Comparison of ENCODE assay signal across 10 cellular contexts in genomic region chr16:85169333-85170065, GRCh38. TPM values are rescaled to one million over a fixed set of nuclear protein-coding genes. Genes with fewer than 3 reads are reported as not detected.
A peak's percentile ranks its signal among the peaks of the same experiment; 100 is the strongest.
DNase-seq lines count a peak whose midpoint lies in the region; ATAC-seq, FAIRE-seq and TF ChIP-seq lines count a peak whose summit lies in the region.
"Had no signal": no experiment of that assay in that cellular context is flagged by ENCODE, and none has a peak within 500 bp of the region (broad histone marks: within the 10 kb centered on the region; RNA-seq: fewer than 3 reads in every experiment).

No MANE protein-coding gene starts in this region.

- H3K27me3 ChIP-seq in breast epithelium (peaks cover 0 to 6% of the 10 kb centered on the region in 2 donors), astrocyte (ENCODE audit: insufficient read depth, low read length) (peaks cover 3% of the 10 kb centered on the region), left lung (peaks cover 0 to 69% of the 10 kb centered on the region in 2 donors), uterus (no peaks in the 10 kb centered on the region), foreskin keratinocyte (peaks cover 19% of the 10 kb centered on the region)

- H3K4me1 Mint-ChIP-seq in MCF 10A (ENCODE audit: insufficient read depth, unreplicated experiment) (peaks cover 27% of the 10 kb centered on the region), astrocyte (ENCODE audit: low read depth, unreplicated experiment) (peaks cover 45% of the 10 kb centered on the region)
- no peaks in the 10 kb centered on the region for H3K4me1 Mint-ChIP-seq in activated naive CD4-positive, alpha-beta T cell treated with anti-CD3 and anti-CD28 coated beads, Interleukin-2, amount 10 ng/mL, durations not matched to agents 7 days and 5 days

- FAIRE-seq in astrocyte (lab: Jason Lieb, UNC) = no peak

- H4K20me1 ChIP-seq in astrocyte (ENCODE audit: insufficient read depth, low read length) = peaks cover 10% of the 10 kb centered on the region

- CTCF ChIA-PET in MCF 10A (lab: Yijun Ruan, JAX) = no interaction called here
- CTCF ChIA-PET in activated naive CD4-positive, alpha-beta T cell treated with anti-CD3 and anti-CD28 coated beads, Interleukin-2, amount 10 ng/mL, durations not matched to agents 7 days and 5 days (lab: Charles Lee) = no interaction called here

- H3K36me3 Mint-ChIP-seq in MCF 10A (ENCODE audit: insufficient read depth, unreplicated experiment) (no peaks in the 10 kb centered on the region), astrocyte (ENCODE audit: low read depth, unreplicated experiment) (peaks cover 6% of the 10 kb centered on the region)
- H3K36me3 Mint-ChIP-seq in activated naive CD4-positive, alpha-beta T cell treated with anti-CD3 and anti-CD28 coated beads, Interleukin-2, amount 10 ng/mL, durations not matched to agents 7 days and 5 days = no peaks in the 10 kb centered on the region

- no peaks in the 10 kb centered on the region for H3K27me3 Mint-ChIP-seq in MCF 10A (ENCODE audit: insufficient read depth, unreplicated experiment)
- H3K27me3 Mint-ChIP-seq in astrocyte (ENCODE audit: low read depth, unreplicated experiment) = peaks cover 5% of the 10 kb centered on the region
- peaks cover 92% of the 10 kb centered on the region for H3K27me3 Mint-ChIP-seq in activated naive CD4-positive, alpha-beta T cell treated with anti-CD3 and anti-CD28 coated beads, Interleukin-2, amount 10 ng/mL, durations not matched to agents 7 days and 5 days

- H3K27ac ChIP-seq in breast epithelium (no peak overlapping the region), astrocyte (ENCODE audit: low read depth, low read length) (no peak overlapping the region), left lung (no peak overlapping the region), uterus (peak overlapping the region in 1 of 2 donors; percentile 10), foreskin keratinocyte (no peak overlapping the region)

- no peaks in the 10 kb centered on the region for H3K9me3 Mint-ChIP-seq in MCF 10A (ENCODE audit: unreplicated experiment)
- no peaks in the 10 kb centered on the region for H3K9me3 Mint-ChIP-seq in astrocyte (ENCODE audit: unreplicated experiment)
- H3K9me3 Mint-ChIP-seq in activated naive CD4-positive, alpha-beta T cell treated with anti-CD3 and anti-CD28 coated beads, Interleukin-2, amount 10 ng/mL, durations not matched to agents 7 days and 5 days = no peaks in the 10 kb centered on the region

- H3K4me1 ChIP-seq in breast epithelium = no peaks in the 10 kb centered on the region
- peaks cover 47% of the 10 kb centered on the region for H3K4me1 ChIP-seq in astrocyte (ENCODE audit: insufficient read depth, low read length)
- peaks cover 10 to 62% of the 10 kb centered on the region in 2 donors for H3K4me1 ChIP-seq in left lung
- H3K4me1 ChIP-seq in uterus = peaks cover 9 to 39% of the 10 kb centered on the region in 2 donors
- H3K4me1 ChIP-seq in foreskin keratinocyte = peaks cover 17% of the 10 kb centered on the region

- no peaks in the 10 kb centered on the region for H3K36me3 ChIP-seq in breast epithelium
- no peaks in the 10 kb centered on the region for H3K36me3 ChIP-seq in astrocyte (ENCODE audit: insufficient read depth, low read length)
- no peaks in the 10 kb centered on the region for H3K36me3 ChIP-seq in left lung
- H3K36me3 ChIP-seq in uterus = no peaks in the 10 kb centered on the region

- H3K4me2 ChIP-seq in astrocyte (ENCODE audit: low read length) = peak overlapping the region; percentile 90

- peaks cover 36% of the 10 kb centered on the region for H3K79me2 ChIP-seq in astrocyte (ENCODE audit: insufficient read depth, low read length)

- ATAC-seq in left lung (no peak), GM21515 (IDR thresholded peaks at IDR 0.05; ENCODE audit: unreplicated experiment) (no peak), foreskin keratinocyte (no peak)

- H3K9ac ChIP-seq in astrocyte (ENCODE audit: low read length) = peak overlapping the region; percentile 47

- BruUV-seq in MCF 10A (replicated peaks; lab: Mats Ljungman, UMichigan) = no TSS peak

- intact Hi-C loops in breast epithelium (cut with DNase I; ENCODE audit: low total_unique reads) (no loop called here), MCF 10A (cut with micrococcal nuclease) (no loop called here), left lung (cut with DNase I) (no loop called here), uterus (cut with DNase I; ENCODE audit: low total_unique reads) (no loop called here)

- POLR2A ChIA-PET in MCF 10A (lab: Yijun Ruan, JAX) = interaction anchor here (0.9 to 1.0 kb wide), 3 partner anchors 11 to 143 kb away, joined by 3 read pairs; no protein-coding TSS in a partner anchor

- TF ChIP-seq CTCF in breast epithelium (IDR thresholded peaks at IDR 0.05) = no peak
- TF ChIP-seq CTCF in MCF 10A (IDR thresholded peaks at IDR 0.05; ENCODE audit: unreplicated experiment) = no peak
- no peak for TF ChIP-seq CTCF in astrocyte (IDR thresholded peaks at IDR 0.05; ENCODE audit: insufficient read depth, low read depth, low read length)
- TF ChIP-seq CTCF in left lung (IDR thresholded peaks at IDR 0.05) = no peak
- no peak for TF ChIP-seq CTCF in uterus (IDR thresholded peaks at IDR 0.05)
- no peak for TF ChIP-seq CTCF in foreskin keratinocyte (conservative IDR thresholded peaks at IDR 0.05)

- H3K27ac Mint-ChIP-seq in MCF 10A (ENCODE audit: low read depth, unreplicated experiment) (no peak overlapping the region), astrocyte (ENCODE audit: unreplicated experiment) (no peak overlapping the region)
- H3K27ac Mint-ChIP-seq in activated naive CD4-positive, alpha-beta T cell treated with anti-CD3 and anti-CD28 coated beads, Interleukin-2, amount 10 ng/mL, durations not matched to agents 7 days and 5 days = no peak overlapping the region

- TF ChIP-seq POLR2A in breast epithelium (IDR thresholded peaks at IDR 0.05) = no peak
- TF ChIP-seq POLR2A in uterus (IDR thresholded peaks at IDR 0.05) = no peak

- no peaks in the 10 kb centered on the region for H3K9me3 ChIP-seq in breast epithelium
- H3K9me3 ChIP-seq in astrocyte (ENCODE audit: insufficient read depth, low read depth, low read length) = no peaks in the 10 kb centered on the region
- H3K9me3 ChIP-seq in left lung = no peaks in the 10 kb centered on the region
- no peaks in the 10 kb centered on the region for H3K9me3 ChIP-seq in uterus

- H2AFZ ChIP-seq in astrocyte (ENCODE audit: low read depth, low read length) = no peak overlapping the region

- H3K4me3 Mint-ChIP-seq in MCF 10A (ENCODE audit: unreplicated experiment) (no peak overlapping the region), astrocyte (ENCODE audit: unreplicated experiment) (no peak overlapping the region)
- H3K4me3 Mint-ChIP-seq in activated naive CD4-positive, alpha-beta T cell treated with anti-CD3 and anti-CD28 coated beads, Interleukin-2, amount 10 ng/mL, durations not matched to agents 7 days and 5 days = no peak overlapping the region

- DNase-seq in breast epithelium (ENCODE audit: low spot score in 2 of 2) (no peak), MCF 10A (ENCODE audit: unreplicated experiment) (no peak), astrocyte (ENCODE audit: low read depth) (peak; percentile 46), left lung (peak in 1 of 2 donors; percentile 71), uterus (no peak), foreskin keratinocyte (no peak)
- DNase-seq in activated naive CD4-positive, alpha-beta T cell treated with anti-CD3 and anti-CD28 coated beads, Interleukin-2, amount 10 ng/mL, durations not matched to agents 7 days and 5 days = no peak
- DNase-seq: KBM-7 had no signal

- H3K4me3 ChIP-seq in breast epithelium (peak overlapping the region; percentile 53 to 83 (median 55)), astrocyte (ENCODE audit: insufficient read depth, low read depth, low read length) (peak overlapping the region; percentile 49), left lung (peak overlapping the region; percentile 28 to 37), uterus (peak overlapping the region; percentile 22 to 52)

RNA-seq across cellular contexts. Expression of gene CIBAR2, which starts 57.2 kb away (rescaled TPM):
- not detected for total RNA-seq in breast epithelium
- not detected in 2 replicates for total RNA-seq in MCF 10A (2022)
- not detected in 2 replicates for total RNA-seq in astrocyte
- 1 to 10 TPM in 1 of 2 donors, under 1 TPM in 1; 0.29 to 9.6 TPM for total RNA-seq in left lung
- total RNA-seq in uterus = 1 to 10 TPM in 1 of 4 donors, not detected in 3; 2.4 TPM
- not detected in 2 replicates for total RNA-seq in foreskin keratinocyte
- not detected in 2 replicates for polyA plus RNA-seq in foreskin keratinocyte
- total RNA-seq: pulmonary artery endothelial cell had no signal
